Comparison of ENCODE assay signal across 20 cellular contexts in genomic region chr4:47929682-47930201, GRCh38.
"Had no signal": no experiment of that assay in that cellular context is flagged by ENCODE, and none has a peak within 500 bp of the region (broad histone marks: within the 10 kb centered on the region; RNA-seq: fewer than 3 reads in every experiment).

No MANE protein-coding gene starts in this region.

- H3K27me3 Mint-ChIP-seq: type B pancreatic cell had no signal

- H3K27ac ChIP-seq: dorsolateral prefrontal cortex, hepatocyte, left ventricle myocardium inferior, parathyroid adenoma, prostate gland, right lobe of liver had no signal

- H3K4me3 Mint-ChIP-seq: naive thymus-derived CD4-positive, alpha-beta T cell; nephron progenitor cell; type B pancreatic cell had no signal

- DNase-seq: cortex of kidney; dorsolateral prefrontal cortex; effector CD8-positive, alpha-beta T cell; foreskin melanocyte; head of caudate nucleus; kidney; left cardiac atrium; left ventricle myocardium inferior; mesendoderm; naive thymus-derived CD4-positive, alpha-beta T cell; nephron progenitor cell; retina; right lobe of liver; stimulated activated CD4-positive, alpha-beta T cell treated with anti-CD3 and anti-CD28 coated beads, Interleukin-4, amount 100 ng/mL, for 24 hours; stimulated activated naive CD4-positive, alpha-beta T cell had no signal

- H3K4me2 ChIP-seq: hepatocyte had no signal

- H3K36me3 ChIP-seq: left ventricle myocardium inferior, prostate gland, right lobe of liver had no signal

- H3K36me3 Mint-ChIP-seq: naive thymus-derived CD4-positive, alpha-beta T cell; type B pancreatic cell had no signal

- H2AFZ ChIP-seq: hepatocyte, parathyroid adenoma had no signal

- H3K9ac ChIP-seq: parathyroid adenoma had no signal

- ATAC-seq: left cardiac atrium; naive thymus-derived CD4-positive, alpha-beta T cell; right lobe of liver had no signal

- H3K9me3 ChIP-seq: prostate gland, right lobe of liver had no signal

- H3K4me3 ChIP-seq: dorsolateral prefrontal cortex, hepatocyte, left ventricle myocardium inferior, lung, prostate gland, right lobe of liver had no signal

- H3K27ac Mint-ChIP-seq: naive thymus-derived CD4-positive, alpha-beta T cell; nephron progenitor cell; type B pancreatic cell had no signal

- H3K79me2 ChIP-seq: hepatocyte, parathyroid adenoma had no signal

- H3K27me3 ChIP-seq: dorsolateral prefrontal cortex, hepatocyte, right lobe of liver had no signal

- H3K9me3 Mint-ChIP-seq: naive thymus-derived CD4-positive, alpha-beta T cell; nephron progenitor cell; type B pancreatic cell had no signal

- H3K4me1 ChIP-seq: parathyroid adenoma, prostate gland had no signal
